In the genomic region with DNA sequence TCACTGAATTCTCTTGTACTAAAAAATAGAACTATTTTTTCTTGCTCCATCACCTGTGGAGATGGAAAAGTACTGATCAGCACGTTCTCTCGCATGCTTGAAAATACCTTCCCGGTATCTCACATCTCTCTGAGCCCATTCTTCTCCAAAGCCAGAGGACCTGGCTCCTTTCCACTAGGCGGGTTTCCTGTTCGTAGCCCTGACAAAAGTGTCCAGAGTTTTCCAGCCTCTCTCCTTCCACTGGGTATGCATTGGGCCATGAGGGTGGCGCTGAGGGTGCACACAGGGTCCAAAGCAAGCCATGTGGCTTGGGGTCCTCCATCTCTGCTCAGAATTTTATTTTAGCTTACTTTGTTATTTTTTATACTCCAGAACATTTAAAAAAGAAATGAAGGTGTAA, we compare ENCODE assay signal across 28 cellular contexts.
"Had no signal": no experiment of that assay in that cellular context is flagged by ENCODE, and none has a peak within 500 bp of the region (broad histone marks: within the 10 kb centered on the region; RNA-seq: fewer than 3 reads in every experiment).

No MANE protein-coding gene starts in this region.

- H3K9me3 ChIP-seq: ascending aorta, body of pancreas had no signal

- DNase-seq: activated CD4-positive, alpha-beta memory T cell treated with anti-CD3 and anti-CD28 coated beads for 36 hours; activated CD4-positive, alpha-beta T cell treated with anti-CD3 and anti-CD28 coated beads, Interleukin-2, amount 10 ng/mL, durations not matched to agents 7 days and 5 days; activated CD4-positive, CD25-positive, alpha-beta regulatory T cell treated with anti-CD3 and anti-CD28 coated beads, Interleukin-2, amount 50 U/mL, for 72 hours; activated CD8-positive, alpha-beta memory T cell treated with anti-CD3 and anti-CD28 coated beads for 24 hours; activated effector memory CD4-positive, alpha-beta T cell treated with anti-CD3 and anti-CD28 coated beads, Interleukin-2, amount 50 U/mL, for 16 hours; activated naive CD4-positive, alpha-beta T cell treated with Interleukin-2 at 50 U/mL for 16 hours; activated naive CD8-positive, alpha-beta T cell treated with anti-CD3 and anti-CD28 coated beads, Interleukin-2, amount 50 U/mL, for 24 hours; activated T-cell treated with anti-CD3 and anti-CD28 coated beads, Interleukin-2, amount 50 U/mL, for 4 hours; amniotic stem cell; body of pancreas; MM.1S; NCI-H1105; NCI-H1436; NCI-H1694 treated with DMSO at 0.1 percent for 48 hours; NCI-H2029 treated with DMSO at 0.1 percent for 48 hours; NCI-H345; NCI-H510A; NCI-H526 treated with DMSO at 0.1 percent for 48 hours; NCI-H82; OCI-M1; RPMI8226; SHP77; T-helper 17 cell; T-helper 9 cell had no signal

- H3K27ac ChIP-seq: ascending aorta, body of pancreas had no signal

- H3K36me3 ChIP-seq: ascending aorta had no signal

- H3K4me1 ChIP-seq: ascending aorta, body of pancreas had no signal

- H3K27me3 ChIP-seq: ascending aorta, body of pancreas had no signal

- ATAC-seq: activated naive CD4-positive, alpha-beta T cell treated with anti-CD3 and anti-CD28 coated beads, Interleukin-2, amount 50 U/mL, for 72 hours; activated naive CD8-positive, alpha-beta T cell treated with anti-CD3 and anti-CD28 coated beads, Interleukin-2, amount 50 U/mL, for 24 hours; activated T-cell treated with anti-CD3 and anti-CD28 coated beads, Interleukin-2, amount 50 U/mL, for 4 hours; body of pancreas; Panc1; T-helper 17 cell; WTC11 had no signal

- H3K4me3 ChIP-seq: ascending aorta, body of pancreas had no signal
